Comparison of ENCODE assay signal across 8 cellular contexts in the genomic region with DNA sequence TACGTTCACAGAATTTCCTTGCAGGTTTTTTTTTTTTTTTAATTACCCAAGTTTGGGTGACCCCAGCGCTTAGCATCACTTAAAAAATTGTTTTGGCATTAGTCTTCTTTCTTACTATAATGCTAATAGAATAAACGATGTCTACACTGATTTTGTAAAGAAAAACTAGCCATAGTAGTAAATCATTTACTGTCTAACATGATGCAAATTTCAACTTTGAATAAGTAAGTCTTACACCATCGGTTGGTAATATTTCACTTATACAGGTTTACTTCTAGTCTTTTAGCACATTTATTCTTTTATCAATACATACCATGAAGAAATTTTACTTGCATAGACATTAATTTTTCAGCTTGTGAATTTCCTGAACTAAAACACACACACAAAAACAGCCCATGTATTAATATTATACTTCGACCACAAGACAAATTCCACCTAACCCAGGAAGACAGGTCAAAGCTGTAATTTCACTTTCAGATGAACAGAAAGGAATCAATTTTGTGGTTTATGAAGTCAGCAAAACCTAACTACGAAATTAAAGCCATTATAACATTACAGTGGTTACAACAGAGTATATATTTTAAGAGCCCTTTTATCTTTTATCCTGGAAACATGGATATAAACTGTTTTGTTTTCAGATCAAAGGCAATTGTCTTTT. TPM values are rescaled to one million over a fixed set of nuclear protein-coding genes. Genes with fewer than 3 reads are reported as not detected.
DNase-seq lines count a peak whose midpoint lies in the region; ATAC-seq and TF ChIP-seq lines count a peak whose summit lies in the region.

No MANE protein-coding gene starts in this region.

- intact Hi-C loops in ovary (cut with DNase I): no loop called here

- no peak for DNase-seq in activated naive CD8-positive, alpha-beta T cell treated with anti-CD3 and anti-CD28 coated beads, Interleukin-2, amount 50 U/mL, for 24 hours
- DNase-seq in ovary (no peak), C1 segment of cervical spinal cord (lab: John Stamatoyannopoulos, UW) (no peak), HCEC 1CT (no peak), foreskin melanocyte (no peak)
- DNase-seq in activated CD4-positive, alpha-beta T cell treated with anti-CD3 and anti-CD28 coated beads, Interleukin-2, amount 50 U/mL, for 48 hours: no peak

- 67 to 75% (median 71%) methylated on average over 6 of the region's 6 CpGs for WGBS in ovary, 3 donors

- no peak overlapping the region for H3K27ac ChIP-seq in ovary

- H3K36me3 ChIP-seq in ovary: no peaks in the 10 kb centered on the region

- ATAC-seq in GM19043 (IDR thresholded peaks at IDR 0.05; ENCODE audit: low read depth, unreplicated experiment) (peak; percentile 34), HG03097 (IDR thresholded peaks at IDR 0.05; ENCODE audit: low FRiP score, unreplicated experiment) (peak; percentile 33)
- ATAC-seq in activated naive CD8-positive, alpha-beta T cell treated with anti-CD3 and anti-CD28 coated beads, Interleukin-2, amount 50 U/mL, for 24 hours: no peak

- peak overlapping the region; percentile 98 for H3K27ac Mint-ChIP-seq in activated naive CD8-positive, alpha-beta T cell treated with anti-CD3 and anti-CD28 coated beads, Interleukin-2, amount 50 U/mL, for 24 hours

- peaks cover 85% of the 10 kb centered on the region for H3K4me1 Mint-ChIP-seq in activated naive CD8-positive, alpha-beta T cell treated with anti-CD3 and anti-CD28 coated beads, Interleukin-2, amount 50 U/mL, for 24 hours

- H3K4me1 ChIP-seq in ovary (ENCODE audit: insufficient read depth): peaks cover 4% of the 10 kb centered on the region

- TF ChIP-seq EP300 in ovary (IDR thresholded peaks at IDR 0.05): no peak

- TF ChIP-seq CTCF in ovary (IDR thresholded peaks at IDR 0.05): no peak

- peaks cover 13% of the 10 kb centered on the region for H3K36me3 Mint-ChIP-seq in activated naive CD8-positive, alpha-beta T cell treated with anti-CD3 and anti-CD28 coated beads, Interleukin-2, amount 50 U/mL, for 24 hours (ENCODE audit: low read depth)

- no peak for TF ChIP-seq POLR2A in ovary (IDR thresholded peaks at IDR 0.05)

- no peaks in the 10 kb centered on the region for H3K9me3 Mint-ChIP-seq in activated naive CD8-positive, alpha-beta T cell treated with anti-CD3 and anti-CD28 coated beads, Interleukin-2, amount 50 U/mL, for 24 hours

- H3K9me3 ChIP-seq in ovary: no peaks in the 10 kb centered on the region

- H3K4me3 Mint-ChIP-seq in activated naive CD8-positive, alpha-beta T cell treated with anti-CD3 and anti-CD28 coated beads, Interleukin-2, amount 50 U/mL, for 24 hours: peak overlapping the region; percentile 98

- no peaks in the 10 kb centered on the region for H3K27me3 ChIP-seq in ovary

- H3K4me3 ChIP-seq in ovary: peak overlapping the region; percentile 8

- peaks cover 7% of the 10 kb centered on the region for H3K27me3 Mint-ChIP-seq in activated naive CD8-positive, alpha-beta T cell treated with anti-CD3 and anti-CD28 coated beads, Interleukin-2, amount 50 U/mL, for 24 hours

RNA-seq across cellular contexts. Expression of a gene that starts 1.9 kb away (rescaled TPM):
- 10 to 100 TPM; 30.7 to 95.1 (median 35.1) TPM for total RNA-seq in ovary
- 10 to 100 TPM; 14.3 to 18.2 TPM for polyA plus RNA-seq in ovary
